8 cellular contexts compared by ENCODE assay signal in genomic region chr10:132193907-132194552, GRCh38. TPM values are rescaled to one million over a fixed set of nuclear protein-coding genes. Genes with fewer than 3 reads are reported as not detected.
DNase-seq lines count a peak whose midpoint lies in the region; ATAC-seq, FAIRE-seq and TF ChIP-seq lines count a peak whose summit lies in the region.
"Had no signal": no experiment of that assay in that cellular context is flagged by ENCODE, and none has a peak within 500 bp of the region (broad histone marks: within the 10 kb centered on the region; RNA-seq: fewer than 3 reads in every experiment).

No MANE protein-coding gene starts in this region.

- ATAC-seq in GM21526 (IDR thresholded peaks at IDR 0.05; ENCODE audit: low FRiP score, unreplicated experiment), result no peak

- H3K4me1 Mint-ChIP-seq in nephron progenitor cell, result peaks cover 8% of the 10 kb centered on the region
- H3K4me1 Mint-ChIP-seq in type B pancreatic cell (ENCODE audit: unreplicated experiment), result no peaks in the 10 kb centered on the region

- DNase-seq in GM18507 (ENCODE audit: extremely low spot score, insufficient read length, low read depth), result peak; percentile 23
- peak; percentile 52 for DNase-seq in NB4 (ENCODE audit: low read depth)
- DNase-seq in choroid plexus epithelial cell (ENCODE audit: low read depth), result peak; percentile 22
- DNase-seq in nephron progenitor cell, result peak; percentile 63
- no peak for DNase-seq in H54 (ENCODE audit: insufficient read length, low spot score)
- DNase-seq in type B pancreatic cell (ENCODE audit: extremely low spot score, unreplicated experiment), result no peak
- DNase-seq: GDM1 had no signal

- no peak for TF ChIP-seq CTCF in NB4 (IDR thresholded peaks at IDR 0.05; ENCODE audit: low read depth, low read length)
- TF ChIP-seq CTCF in choroid plexus epithelial cell (conservative IDR thresholded peaks at IDR 0.05; ENCODE audit: low read depth, low read length), result no peak
- TF ChIP-seq CTCF in nephron progenitor cell (IDR thresholded peaks at IDR 0.05), result no peak
- TF ChIP-seq CTCF in type B pancreatic cell (conservative IDR thresholded peaks at IDR 0.05), result no peak

- FAIRE-seq in GM18507 (lab: Jason Lieb, UNC), result no peak
- no peak for FAIRE-seq in H54 (lab: Jason Lieb, UNC)

- H3K36me3 Mint-ChIP-seq in nephron progenitor cell (ENCODE audit: low read depth), result peaks cover 30% of the 10 kb centered on the region
- H3K36me3 Mint-ChIP-seq in type B pancreatic cell, result peaks cover 9% of the 10 kb centered on the region

- H3K9me3 Mint-ChIP-seq in nephron progenitor cell (no peaks in the 10 kb centered on the region), type B pancreatic cell (no peaks in the 10 kb centered on the region)

- H3K4me3 ChIP-seq in NB4 (ENCODE audit: low read depth, low read length) (no peak overlapping the region), choroid plexus epithelial cell (ENCODE audit: low read depth, low read length) (no peak overlapping the region)

- H3K4me3 Mint-ChIP-seq in nephron progenitor cell (no peak overlapping the region), type B pancreatic cell (no peak overlapping the region)

- H3K27me3 Mint-ChIP-seq in nephron progenitor cell (ENCODE audit: low read depth, poor library complexity), result peaks cover 26% of the 10 kb centered on the region
- peaks cover 7% of the 10 kb centered on the region for H3K27me3 Mint-ChIP-seq in type B pancreatic cell

- no peak for TF ChIP-seq POLR2A in NB4 (IDR thresholded peaks at IDR 0.05; ENCODE audit: extremely low read depth, insufficient read length)
- TF ChIP-seq POLR2A in H54 (IDR thresholded peaks at IDR 0.05; ENCODE audit: low read depth, low read length), result no peak

- no peak overlapping the region for H3K27ac Mint-ChIP-seq in nephron progenitor cell
- no peak overlapping the region for H3K27ac Mint-ChIP-seq in type B pancreatic cell

RNA-seq across cellular contexts. Expression of gene DPYSL4, which starts 7.3 kb away (rescaled TPM):
- total RNA-seq in type B pancreatic cell (ENCODE audit: low replicate concordance), result 11.7 and 61.9 TPM in 2 replicates

Comparison
In these comparisons a context has a peak if more than half of its experiments do, and no peak if none do; other contexts are left out.
1. DNase-seq: peak in GM18507 (single experiment), NB4 (single experiment), choroid plexus epithelial cell (single experiment) and nephron progenitor cell (single experiment); none in H54 (single experiment) and type B pancreatic cell (single experiment).